28 cellular contexts compared by ENCODE assay signal in the genomic region with DNA sequence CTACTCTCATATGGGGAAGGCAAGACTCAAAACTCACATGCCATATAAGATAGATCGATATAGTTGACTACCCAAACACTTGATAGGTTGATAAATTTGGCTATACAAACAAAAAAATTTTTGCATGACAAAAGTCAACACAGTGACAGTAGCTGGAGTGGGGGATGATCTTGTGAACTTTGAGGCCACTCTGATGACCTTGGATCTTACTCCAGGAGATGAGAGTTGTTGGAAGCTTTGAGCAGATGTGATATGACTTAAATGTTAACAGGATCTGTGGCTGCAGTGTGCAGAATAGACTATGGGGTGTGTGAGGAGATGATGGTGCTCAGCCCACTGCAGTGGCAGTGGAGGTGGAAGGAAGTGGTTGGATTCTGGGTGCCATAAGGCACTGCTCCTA.
"Had no signal": no experiment of that assay in that cellular context is flagged by ENCODE, and none has a peak within 500 bp of the region (broad histone marks: within the 10 kb centered on the region; RNA-seq: fewer than 3 reads in every experiment).

No MANE protein-coding gene starts in this region.

- H3K27me3 ChIP-seq: neural progenitor cell, ovary, suprapubic skin, testis, transverse colon, upper lobe of right lung, uterus had no signal

- H3K36me3 ChIP-seq: neural progenitor cell, ovary, spleen, suprapubic skin, tibial artery, transverse colon, upper lobe of right lung, uterus had no signal

- H3K4me3 ChIP-seq: neural progenitor cell, ovary, psoas muscle, skin epidermis, smooth muscle cell, spleen, suprapubic skin, testis, tibial artery, transverse colon, upper lobe of right lung, uterus had no signal

- H3K4me2 ChIP-seq: neural progenitor cell, smooth muscle cell had no signal

- H3K9ac ChIP-seq: neural progenitor cell, parathyroid adenoma had no signal

- H2AFZ ChIP-seq: neural progenitor cell, parathyroid adenoma had no signal

- ATAC-seq: natural killer cell; psoas muscle; right cardiac atrium; sciatic nerve; stimulated activated memory B cell treated with anti-CD40 and anti-IgM and Interleukin-4, amounts not matched to agents 10 μg/mL and 1 μg/mL and 100 μg/mL, for 72 hours; stimulated activated naive CD8-positive, alpha-beta T cell treated with anti-CD3 and anti-CD28 coated beads, Interleukin-15, amount 100 ng/mL, for 72 hours; stimulated activated naive CD8-positive, alpha-beta T cell treated with anti-CD3 and anti-CD28 coated beads, Interleukin-15, Interleukin-2, amounts not matched to agents 100 U/mL and 50 U/mL, for 24 hours; upper lobe of right lung had no signal

- H3K27ac ChIP-seq: neural progenitor cell, ovary, parathyroid adenoma, psoas muscle, skin epidermis, spleen, suprapubic skin, testis, tibial artery, transverse colon, upper lobe of right lung, uterus had no signal

- H3K4me1 ChIP-seq: neural progenitor cell, parathyroid adenoma, psoas muscle, spleen, suprapubic skin, testis, tibial artery, transverse colon, upper lobe of right lung, uterus had no signal

- DNase-seq: natural killer cell; occipital lobe; ovary; posterior cingulate gyrus; psoas muscle; right cardiac atrium; spleen; stimulated activated CD4-positive, alpha-beta T cell treated with anti-CD3 and anti-CD28 coated beads, Interleukin-12 subunit alpha, Interleukin-12 subunit beta, amount 100 ng/mL, for 4 hours; stimulated activated CD4-positive, alpha-beta T cell treated with anti-CD3 and anti-CD28 coated beads, Interleukin-1b, Interleukin-23, amount 100 ng/mL, for 48 hours; stimulated activated CD4-positive, alpha-beta T cell treated with anti-CD3 and anti-CD28 coated beads, Interleukin-4, amount 100 ng/mL, for 1 hour; stimulated activated CD4-positive, alpha-beta T cell treated with anti-CD3 and anti-CD28 coated beads, Interleukin-4, amount 100 ng/mL, for 4 hours; stimulated activated CD8-positive, alpha-beta memory T cell treated with anti-CD3 and anti-CD28 coated beads, Interleukin-4, amount 100 ng/mL, for 48 hours; stimulated activated naive CD4-positive, alpha-beta T cell; stimulated activated naive CD8-positive, alpha-beta T cell treated with anti-CD3 and anti-CD28 coated beads, Interleukin-15, amount 100 ng/mL, for 72 hours; stimulated activated naive CD8-positive, alpha-beta T cell treated with anti-CD3 and anti-CD28 coated beads, Interleukin-15, Interleukin-2, amounts not matched to agents 100 U/mL and 50 U/mL, for 24 hours; substantia nigra; testis; tibial artery; transverse colon; upper lobe of right lung; uterus had no signal

- H3K9me3 ChIP-seq: ovary, psoas muscle, spleen, suprapubic skin, testis, tibial artery, transverse colon, upper lobe of right lung, uterus had no signal

- H3K79me2 ChIP-seq: parathyroid adenoma had no signal
